Comparison of ENCODE assay signal across 24 cellular contexts in the genomic region with DNA sequence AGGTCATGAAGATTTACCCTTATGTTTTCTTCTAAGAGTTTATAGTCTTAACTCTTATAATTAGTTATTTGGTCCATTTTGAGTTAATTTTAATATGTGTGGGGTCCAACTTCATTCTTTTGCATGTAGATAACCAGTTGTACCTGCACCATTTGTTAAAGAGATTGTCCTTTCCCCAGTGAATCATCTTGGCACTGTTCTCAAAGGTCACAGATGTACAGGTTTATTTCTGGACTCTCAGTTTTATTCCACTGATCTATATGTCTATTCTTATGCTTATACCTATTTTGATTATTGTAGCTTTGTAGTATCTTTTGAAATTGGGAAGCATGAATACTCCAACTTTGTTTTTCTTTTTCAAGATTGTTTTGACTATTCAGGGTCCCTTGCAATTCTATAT.
"Had no signal": no experiment of that assay in that cellular context is flagged by ENCODE, and none has a peak within 500 bp of the region (broad histone marks: within the 10 kb centered on the region; RNA-seq: fewer than 3 reads in every experiment).

No MANE protein-coding gene starts in this region.

- H3K4me3 ChIP-seq: colonic mucosa, coronary artery, dorsolateral prefrontal cortex, esophagus muscularis mucosa, esophagus squamous epithelium, gastroesophageal sphincter, heart left ventricle had no signal

- H3K36me3 ChIP-seq: colonic mucosa, esophagus squamous epithelium, gastroesophageal sphincter had no signal

- H3K27ac ChIP-seq: colonic mucosa, coronary artery, epithelial cell of prostate, esophagus muscularis mucosa, esophagus squamous epithelium, foreskin keratinocyte had no signal

- H3K27me3 Mint-ChIP-seq: dendritic cell treated with granulocyte-macrophage colony-stimulating factor and Interleukin-4, amounts not matched to agents 40 ng/mL and 50 ng/mL, for 4 days; effector memory CD8-positive, alpha-beta T cell had no signal

- H3K9me3 Mint-ChIP-seq: dendritic cell treated with granulocyte-macrophage colony-stimulating factor and Interleukin-4, amounts not matched to agents 40 ng/mL and 50 ng/mL, for 4 days; effector memory CD8-positive, alpha-beta T cell; endodermal cell had no signal

- H3K9me3 ChIP-seq: colonic mucosa, esophagus muscularis mucosa, esophagus squamous epithelium, gastrocnemius medialis, gastroesophageal sphincter, heart left ventricle, heart right ventricle had no signal

- H3K4me1 ChIP-seq: colonic mucosa, foreskin keratinocyte had no signal

- ATAC-seq: effector memory CD8-positive, alpha-beta T cell; esophagus mucosa; foreskin keratinocyte; gastrocnemius medialis; gastroesophageal sphincter had no signal

- H3K4me3 Mint-ChIP-seq: dendritic cell treated with granulocyte-macrophage colony-stimulating factor and Interleukin-4, amounts not matched to agents 40 ng/mL and 50 ng/mL, for 4 days; effector memory CD8-positive, alpha-beta T cell; endodermal cell had no signal

- H3K27me3 ChIP-seq: colonic mucosa, dorsolateral prefrontal cortex, esophagus muscularis mucosa, esophagus squamous epithelium, foreskin keratinocyte, gastrocnemius medialis, gastroesophageal sphincter, heart left ventricle, heart right ventricle had no signal

- DNase-seq: colonic mucosa; cortex of kidney; dermis blood vessel endothelial cell; dorsolateral prefrontal cortex; effector CD4-positive, alpha-beta T cell; effector CD8-positive, alpha-beta T cell; effector memory CD4-positive, alpha-beta T cell; effector memory CD8-positive, alpha-beta T cell; endodermal cell; esophagus squamous epithelium; foreskin fibroblast; foreskin keratinocyte; foreskin melanocyte; gastrocnemius medialis; glutamatergic neuron; head of caudate nucleus; heart left ventricle; heart right ventricle had no signal

- H3K27ac Mint-ChIP-seq: dendritic cell treated with granulocyte-macrophage colony-stimulating factor and Interleukin-4, amounts not matched to agents 40 ng/mL and 50 ng/mL, for 4 days; effector memory CD8-positive, alpha-beta T cell; endodermal cell had no signal
